ENCODE assay signal across 18 cellular contexts in genomic region chr6:43870660-43871061, GRCh38.
"Had no signal": no experiment of that assay in that cellular context is flagged by ENCODE, and none has a peak within 500 bp of the region (broad histone marks: within the 10 kb centered on the region; RNA-seq: fewer than 3 reads in every experiment).

No MANE protein-coding gene starts in this region.

- H3K4me2 ChIP-seq: hepatocyte had no signal

- H3K4me3 ChIP-seq: cardiac muscle cell, esophagus squamous epithelium, gastroesophageal sphincter, hepatocyte, lower lobe of right lung, right atrium auricular region, spleen, suprapubic skin, upper lobe of right lung had no signal

- H3K4me1 ChIP-seq: esophagus squamous epithelium, gastroesophageal sphincter, spleen, suprapubic skin had no signal

- H3K36me3 ChIP-seq: cardiac muscle cell, esophagus squamous epithelium, gastroesophageal sphincter, lower lobe of right lung, right atrium auricular region, spleen, suprapubic skin, upper lobe of right lung had no signal

- H3K27ac ChIP-seq: esophagus squamous epithelium, gastroesophageal sphincter, hepatocyte, lower lobe of right lung, right atrium auricular region, spleen, suprapubic skin, upper lobe of right lung had no signal

- H3K27me3 ChIP-seq: cardiac muscle cell, hepatocyte, right atrium auricular region, suprapubic skin, upper lobe of right lung had no signal

- ATAC-seq: activated CD8-positive, alpha-beta memory T cell treated with anti-CD3 and anti-CD28 coated beads, Interleukin-2, amount 10 ng/mL, durations not matched to agents 7 days and 5 days; activated T-cell treated with anti-CD3 and anti-CD28 coated beads, Interleukin-2, amount 50 U/mL, for 4 hours; gastroesophageal sphincter; lower lobe of right lung; upper lobe of right lung had no signal

- H2AFZ ChIP-seq: hepatocyte had no signal

- DNase-seq: activated CD4-positive, alpha-beta T cell treated with anti-CD3 and anti-CD28 coated beads, Interleukin-2, amount 50 U/mL, for 4 hours; activated CD4-positive, CD25-positive, alpha-beta regulatory T cell treated with anti-CD3 and anti-CD28 coated beads, Interleukin-2, amount 50 U/mL, for 72 hours; activated CD8-positive, alpha-beta memory T cell treated with anti-CD3 and anti-CD28 coated beads, Interleukin-2, amount 10 ng/mL, durations not matched to agents 7 days and 5 days; activated gamma-delta T cell; activated T-cell treated with anti-CD3 and anti-CD28 coated beads, Interleukin-2, amount 50 U/mL, for 4 hours; esophagus squamous epithelium; kidney glomerular epithelial cell; naive B cell; stimulated activated CD4-positive, alpha-beta T cell treated with anti-CD3 and anti-CD28 coated beads, Interleukin-1b, Interleukin-23, amount 100 ng/mL, for 48 hours; stimulated activated naive CD4-positive, alpha-beta T cell treated with Interleukin-2 at 50 U/mL for 16 hours had no signal

- H3K9me3 ChIP-seq: esophagus squamous epithelium, gastroesophageal sphincter, lower lobe of right lung, right atrium auricular region, spleen, suprapubic skin, upper lobe of right lung had no signal

- H3K79me2 ChIP-seq: hepatocyte had no signal
